ENCODE assay signal across 7 cellular contexts in the genomic region with DNA sequence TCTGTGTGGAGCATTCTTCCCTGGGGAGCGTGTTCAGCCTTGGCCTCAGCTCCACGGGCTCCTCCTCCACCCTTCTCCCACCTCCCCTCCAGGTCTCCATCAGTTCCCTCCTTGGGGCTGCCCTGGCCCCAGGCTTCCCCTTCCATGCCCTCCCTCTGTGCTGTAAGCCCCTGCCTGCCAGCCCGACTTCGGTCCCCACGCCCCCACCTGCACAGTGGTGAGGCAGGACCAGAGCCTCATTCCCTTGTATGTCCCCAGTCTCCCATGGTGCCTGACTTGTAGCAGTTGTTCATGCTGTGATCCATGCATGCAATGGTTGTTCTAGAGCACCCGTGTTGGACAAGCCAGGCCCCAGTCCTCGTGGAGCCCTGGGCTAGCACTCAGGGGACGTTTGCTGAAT.
"Had no signal": no experiment of that assay in that cellular context is flagged by ENCODE, and none has a peak within 500 bp of the region (broad histone marks: within the 10 kb centered on the region; RNA-seq: fewer than 3 reads in every experiment).

No MANE protein-coding gene starts in this region.

- H3K4me3 ChIP-seq: GM23338, K562 had no signal

- ATAC-seq: GM23338, K562 had no signal

- DNase-seq: H9, HCEC 1CT, HFFc6, IMR-90, KG1 had no signal

- H2AFZ ChIP-seq: GM23338 had no signal

- H3K4me2 ChIP-seq: GM23338 had no signal
